In the genomic region with DNA sequence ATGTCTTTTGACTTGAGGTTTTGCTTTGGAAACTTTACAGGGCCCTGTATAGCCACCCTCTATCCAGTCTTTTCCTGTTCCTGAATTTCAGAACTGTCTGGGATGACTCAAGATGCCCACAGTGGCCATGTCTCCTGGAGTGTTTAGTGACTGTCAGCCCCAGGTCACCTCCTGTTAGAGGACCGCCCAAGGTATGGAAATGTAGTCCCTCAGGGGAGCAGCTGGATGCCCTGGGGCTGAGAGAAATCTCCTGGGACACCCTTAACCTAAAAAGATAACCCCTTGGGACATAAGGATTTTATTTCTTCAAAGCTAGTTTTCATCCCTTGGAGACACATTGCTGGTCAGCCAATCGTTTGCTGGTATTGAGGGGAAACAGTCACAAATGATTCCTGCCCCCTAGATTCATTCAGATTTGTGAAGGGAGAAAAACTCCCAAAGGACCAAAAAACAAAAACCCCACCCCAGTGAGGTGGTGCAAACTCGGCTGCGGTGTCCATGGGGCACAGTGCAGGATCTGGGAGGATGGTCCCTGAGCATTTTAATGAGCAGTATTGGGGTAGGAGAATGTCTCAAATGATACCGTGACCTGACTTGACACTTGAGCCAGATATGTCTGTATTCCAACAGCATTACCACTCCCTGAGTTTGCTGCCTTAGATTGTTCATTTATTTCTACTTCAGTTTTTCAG, we compare ENCODE assay signal across 8 cellular contexts. TPM values are rescaled to one million over a fixed set of nuclear protein-coding genes. Genes with fewer than 3 reads are reported as not detected.
DNase-seq lines count a peak whose midpoint lies in the region; ATAC-seq and TF ChIP-seq lines count a peak whose summit lies in the region.

No MANE protein-coding gene starts in this region.

- peak overlapping the region; percentile 49 for H3K4me2 ChIP-seq in neural cell (ENCODE audit: low read length)

- no peaks in the 10 kb centered on the region for H3K27me3 ChIP-seq in Caco-2 (replicated peaks; ENCODE audit: control insufficient read depth, insufficient read depth, low read length)
- no peaks in the 10 kb centered on the region for H3K27me3 ChIP-seq in neural cell (ENCODE audit: insufficient read depth, low read depth, low read length)

- TF ChIP-seq EP300 in neural cell (conservative IDR thresholded peaks at IDR 0.05; ENCODE audit: poor library complexity, severe bottlenecking) = no peak

- no peak for TF ChIP-seq RAD21 in neural cell (conservative IDR thresholded peaks at IDR 0.05)

- no peaks in the 10 kb centered on the region for H4K20me1 ChIP-seq in neural cell (ENCODE audit: insufficient read depth)

- H3K27me3 Mint-ChIP-seq in Caco-2 (ENCODE audit: insufficient read depth, unreplicated experiment) = no peaks in the 10 kb centered on the region

- H3K4me3 ChIP-seq in Caco-2 (ENCODE audit: low read depth, low read length) (peak overlapping the region; percentile 93), NB4 (ENCODE audit: low read depth, low read length) (peak overlapping the region; percentile 95), neural cell (ENCODE audit: low read length) (peak overlapping the region; percentile 88)

- no peaks in the 10 kb centered on the region for H3K9me3 Mint-ChIP-seq in Caco-2 (ENCODE audit: unreplicated experiment)

- no peak for TF ChIP-seq CTCF in Caco-2 (IDR thresholded peaks at IDR 0.05; ENCODE audit: insufficient read depth in 1 of 2, low read depth in 1 of 2, low read length in 1 of 2, severe bottlenecking in 1 of 2, unreplicated experiment in 1 of 2)
- TF ChIP-seq CTCF in NB4 (IDR thresholded peaks at IDR 0.05; ENCODE audit: low read depth, low read length) = no peak
- no peak for TF ChIP-seq CTCF in neural cell (IDR thresholded peaks at IDR 0.05; ENCODE audit: poor library complexity, severe bottlenecking)

- peak overlapping the region; percentile 91 for H3K4me3 Mint-ChIP-seq in Caco-2 (ENCODE audit: unreplicated experiment)

- intact Hi-C loops in Caco-2 (cut with micrococcal nuclease; ENCODE audit: unreplicated experiment) = loop anchor here (10.0 kb wide), 1 partner anchor 420 kb away; the partner anchor contains the start of gene ARMC5

- no peak overlapping the region for H3K27ac ChIP-seq in neural cell (ENCODE audit: low read length)

- H3K9ac ChIP-seq in neural cell (ENCODE audit: low read length) = no peak overlapping the region

- H3K36me3 Mint-ChIP-seq in Caco-2 (ENCODE audit: insufficient read depth, unreplicated experiment) = peaks cover 36% of the 10 kb centered on the region

- no peak for TF ChIP-seq POLR2A in NB4 (IDR thresholded peaks at IDR 0.05; ENCODE audit: extremely low read depth, insufficient read length)

- peaks cover 12% of the 10 kb centered on the region for H3K4me1 Mint-ChIP-seq in Caco-2 (ENCODE audit: low read depth, unreplicated experiment)

- no peaks in the 10 kb centered on the region for H3F3A ChIP-seq in neural cell (ENCODE audit: insufficient read depth, low read length, poor library complexity, severe bottlenecking)

- H3K9me3 ChIP-seq in Caco-2 (no peaks in the 10 kb centered on the region), neural cell (ENCODE audit: low read length) (no peaks in the 10 kb centered on the region)

- DNase-seq in Caco-2 (no peak), NB4 (ENCODE audit: low read depth) (peak; percentile 23), dedifferentiated amniotic fluid mesenchymal stem cell (ENCODE audit: extremely low spot score) (peak; percentile 22), NCI-H146 treated with DMSO at 0.1 percent for 48 hours (lab: John Stamatoyannopoulos, UW; ENCODE audit: unreplicated experiment) (no peak), NCI-H2081 treated with DMSO at 0.1 percent for 48 hours (lab: John Stamatoyannopoulos, UW) (no peak)

- CTCF ChIA-PET in Caco-2 (lab: Charles Lee) = no interaction called here

- POLR2A ChIA-PET in Caco-2 (lab: Charles Lee) = no interaction called here

- H3K36me3 ChIP-seq in Caco-2 (ENCODE audit: control insufficient read depth, insufficient read depth, low read length) = no peaks in the 10 kb centered on the region; the same call in 1 of the 2 replicates
- H3K36me3 ChIP-seq in neural cell (ENCODE audit: insufficient read depth, low read length) = no peaks in the 10 kb centered on the region

- peak overlapping the region; percentile 96 for H3K27ac Mint-ChIP-seq in Caco-2 (ENCODE audit: unreplicated experiment)

- peaks cover 30% of the 10 kb centered on the region for H3K4me1 ChIP-seq in Caco-2

- H3K9me2 ChIP-seq in neural cell (ENCODE audit: insufficient read depth, low read length) = no peaks in the 10 kb centered on the region

- ATAC-seq in HG03039 (IDR thresholded peaks at IDR 0.05; ENCODE audit: unreplicated experiment) (no peak), HG02840 (IDR thresholded peaks at IDR 0.05; ENCODE audit: low FRiP score, unreplicated experiment) (no peak)

- peaks cover 22% of the 10 kb centered on the region for H3K79me2 ChIP-seq in neural cell (replicated peaks; ENCODE audit: insufficient read depth, low read length)

- H2AFZ ChIP-seq in neural cell (ENCODE audit: low read depth, low read length) = no peak overlapping the region

- no TSS peak for BruUV-seq in Caco-2 (replicated peaks; lab: Mats Ljungman, UMichigan)

TF ChIP-seq in neural cell, 6 proteins besides CTCF, POLR2A, EP300 and RAD21:
- TF ChIP-seq MXI1 (conservative IDR thresholded peaks at IDR 0.05; ENCODE audit: poor library complexity, severe bottlenecking) (no peak), POLR2AphosphoS5 (IDR thresholded peaks at IDR 0.05) (no peak), TAF1 (IDR thresholded peaks at IDR 0.05; ENCODE audit: low read depth) (no peak), SMC3 (conservative IDR thresholded peaks at IDR 0.05; ENCODE audit: poor library complexity) (no peak), REST (IDR thresholded peaks at IDR 0.05; ENCODE audit: borderline replicate concordance) (no peak), EZH2 (IDR thresholded peaks at IDR 0.05; ENCODE audit: borderline replicate concordance, insufficient read depth, low read length, poor library complexity, severe bottlenecking) (no peak)

RNA-seq across cellular contexts. Expression of gene ZNF267, which starts 1.7 kb away (rescaled TPM):
- total RNA-seq in Caco-2 (2022) = 25.5 and 25.8 TPM in 2 replicates
- polyA plus RNA-seq in neural cell = 4.8 and 7.0 TPM in 2 replicates
- 21.4 and 22.6 TPM in 2 replicates for polyA minus RNA-seq in neural cell

Comparison
In these comparisons a context has a peak if more than half of its experiments do, and no peak if none do; other contexts are left out.
1. DNase-seq: peak in NB4 (single experiment) and dedifferentiated amniotic fluid mesenchymal stem cell (single experiment); none in Caco-2 (0 of 2), NCI-H146 treated with DMSO at 0.1 percent for 48 hours (single experiment) and NCI-H2081 treated with DMSO at 0.1 percent for 48 hours (single experiment).
2. Peak in every context shown above with its lines, with median percentiles within 50 percentile points of each other: H3K4me3 ChIP-seq.